ENCODE assay signal across 11 cellular contexts in the genomic region with DNA sequence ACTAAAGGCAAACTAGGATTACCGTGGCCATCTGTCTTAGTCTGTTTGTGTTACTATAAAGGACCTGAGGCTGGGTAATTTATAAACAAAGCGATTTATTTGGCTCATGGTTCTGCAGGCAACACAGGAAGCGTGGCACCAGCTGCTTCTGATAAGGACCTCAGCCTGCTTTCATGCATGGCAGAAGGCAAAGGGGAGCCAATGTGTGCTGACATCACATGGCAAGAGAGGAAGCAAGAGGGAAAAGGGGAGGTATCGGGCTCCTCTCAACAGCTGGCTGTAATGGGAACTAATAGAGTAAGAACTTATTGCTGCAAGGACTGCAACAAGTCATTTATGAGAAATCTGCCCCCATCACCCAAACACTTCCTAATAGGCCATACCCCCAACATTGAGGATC.
DNase-seq lines count a peak whose midpoint lies in the region; ATAC-seq and TF ChIP-seq lines count a peak whose summit lies in the region.
"Had no signal": no experiment of that assay in that cellular context is flagged by ENCODE, and none has a peak within 500 bp of the region (broad histone marks: within the 10 kb centered on the region; RNA-seq: fewer than 3 reads in every experiment).

No MANE protein-coding gene starts in this region.

- H4K20me1 ChIP-seq in smooth muscle cell (ENCODE audit: low read depth), result no peaks in the 10 kb centered on the region

- H3K27ac Mint-ChIP-seq in activated naive CD4-positive, alpha-beta T cell treated with anti-CD3 and anti-CD28 coated beads, Interleukin-2, amount 50 U/mL, for 72 hours, result no peak overlapping the region
- H3K27ac Mint-ChIP-seq: activated T-helper 17 cell treated with anti-CD3 and anti-CD28 coated beads, Interleukin-2, amount 50 U/mL, for 72 hours had no signal

- H3K4me2 ChIP-seq in smooth muscle cell, result no peak overlapping the region

- 38% methylated on average over 4 of the region's 4 CpGs for WGBS in smooth muscle cell (ENCODE audit: low lambda C conversion rate)

- no peak for TF ChIP-seq POLR2A in GM18505 (IDR thresholded peaks at IDR 0.05; ENCODE audit: borderline replicate concordance, extremely low read depth, insufficient read depth, insufficient read length)

- H3K9me3 ChIP-seq in WERI-Rb-1 (ENCODE audit: severe bottlenecking) (no peaks in the 10 kb centered on the region), smooth muscle cell (replicated peaks; ENCODE audit: low read depth) (no peaks in the 10 kb centered on the region)

- peak overlapping the region; percentile 48 for H2AFZ ChIP-seq in smooth muscle cell (ENCODE audit: low read depth)

- H3K9ac ChIP-seq in smooth muscle cell (ENCODE audit: low read depth), result no peak overlapping the region

- intact Hi-C loops in Right ventricle myocardium superior (cut with DNase I), result no loop called here

- H3K9me3 Mint-ChIP-seq in activated naive CD4-positive, alpha-beta T cell treated with anti-CD3 and anti-CD28 coated beads, Interleukin-2, amount 50 U/mL, for 72 hours, result peaks cover 7 to 10% of the 10 kb centered on the region in 2 donors

- H3K27me3 ChIP-seq in WERI-Rb-1 (ENCODE audit: insufficient read depth, low read depth, severe bottlenecking), result no peaks in the 10 kb centered on the region
- no peaks in the 10 kb centered on the region for H3K27me3 ChIP-seq in smooth muscle cell (ENCODE audit: low read depth)

- H3K36me3 Mint-ChIP-seq in activated naive CD4-positive, alpha-beta T cell treated with anti-CD3 and anti-CD28 coated beads, Interleukin-2, amount 50 U/mL, for 72 hours, result no peaks in the 10 kb centered on the region

- H3K4me3 ChIP-seq in WERI-Rb-1 (ENCODE audit: low read depth, low read length), result no peak overlapping the region
- no peak overlapping the region for H3K4me3 ChIP-seq in smooth muscle cell
- H3K4me3 ChIP-seq: lung had no signal

- no peaks in the 10 kb centered on the region for H3K79me2 ChIP-seq in smooth muscle cell (ENCODE audit: low read depth)

- TF ChIP-seq CTCF in WERI-Rb-1 (IDR thresholded peaks at IDR 0.05; ENCODE audit: low read depth, low read length) (0 out of 2 replicates have a peak, but pooled peaks have one; percentile 1), smooth muscle cell (IDR thresholded peaks at IDR 0.05; ENCODE audit: borderline replicate concordance, insufficient read depth, poor library complexity, severe bottlenecking) (no peak)

- no peaks in the 10 kb centered on the region for H3F3A ChIP-seq in smooth muscle cell (ENCODE audit: low read depth)

- peak; percentile 50 to 61 for ATAC-seq in activated naive CD4-positive, alpha-beta T cell treated with anti-CD3 and anti-CD28 coated beads, Interleukin-2, amount 50 U/mL, for 72 hours
- no peak for ATAC-seq in HG03280 (IDR thresholded peaks at IDR 0.05; ENCODE audit: unreplicated experiment)
- ATAC-seq in GM18505 (IDR thresholded peaks at IDR 0.05; ENCODE audit: unreplicated experiment), result no peak
- ATAC-seq in Right ventricle myocardium superior (ENCODE audit: poor library complexity), result no peak
- ATAC-seq: activated T-helper 17 cell treated with anti-CD3 and anti-CD28 coated beads, Interleukin-2, amount 50 U/mL, for 72 hours had no signal

- no peak overlapping the region for H3K27ac ChIP-seq in WERI-Rb-1
- no peak overlapping the region for H3K27ac ChIP-seq in smooth muscle cell (ENCODE audit: low read depth)

- no peak for DNase-seq in activated naive CD4-positive, alpha-beta T cell treated with anti-CD3 and anti-CD28 coated beads, Interleukin-2, amount 50 U/mL, for 72 hours (ENCODE audit: low spot score in 2 of 2)
- DNase-seq in activated naive CD4-positive, alpha-beta T cell treated with anti-CD3 and anti-CD28 coated beads, Interleukin-2, amount 50 U/mL, for 16 hours, result no peak
- peak; percentile 6 for DNase-seq in NCI-H2227 (lab: John Stamatoyannopoulos, UW; ENCODE audit: unreplicated experiment)
- DNase-seq in WERI-Rb-1, result peak; percentile 73
- no peak for DNase-seq in smooth muscle cell (lab: John Stamatoyannopoulos, UW; ENCODE audit: unreplicated experiment)
- DNase-seq in Right ventricle myocardium superior, result no peak
- DNase-seq: T-helper 9 cell had no signal

- H3K36me3 ChIP-seq in WERI-Rb-1 (no peaks in the 10 kb centered on the region), smooth muscle cell (ENCODE audit: low read depth) (no peaks in the 10 kb centered on the region)

- H3K4me1 ChIP-seq in smooth muscle cell (ENCODE audit: low read depth), result no peaks in the 10 kb centered on the region

Comparison
In these comparisons a context has a peak if more than half of its experiments do, and no peak if none do; other contexts are left out.
1. ATAC-seq: peak in activated naive CD4-positive, alpha-beta T cell treated with anti-CD3 and anti-CD28 coated beads, Interleukin-2, amount 50 U/mL, for 72 hours (2 of 2); none in HG03280 (single experiment), GM18505 (single experiment) and Right ventricle myocardium superior (single experiment).
2. DNase-seq: peak in NCI-H2227 (single experiment) and WERI-Rb-1 (single experiment); none in activated naive CD4-positive, alpha-beta T cell treated with anti-CD3 and anti-CD28 coated beads, Interleukin-2, amount 50 U/mL, for 72 hours (0 of 2), activated naive CD4-positive, alpha-beta T cell treated with anti-CD3 and anti-CD28 coated beads, Interleukin-2, amount 50 U/mL, for 16 hours (single experiment), smooth muscle cell (single experiment) and Right ventricle myocardium superior (single experiment).